ENCODE assay signal across 8 cellular contexts in the genomic region with DNA sequence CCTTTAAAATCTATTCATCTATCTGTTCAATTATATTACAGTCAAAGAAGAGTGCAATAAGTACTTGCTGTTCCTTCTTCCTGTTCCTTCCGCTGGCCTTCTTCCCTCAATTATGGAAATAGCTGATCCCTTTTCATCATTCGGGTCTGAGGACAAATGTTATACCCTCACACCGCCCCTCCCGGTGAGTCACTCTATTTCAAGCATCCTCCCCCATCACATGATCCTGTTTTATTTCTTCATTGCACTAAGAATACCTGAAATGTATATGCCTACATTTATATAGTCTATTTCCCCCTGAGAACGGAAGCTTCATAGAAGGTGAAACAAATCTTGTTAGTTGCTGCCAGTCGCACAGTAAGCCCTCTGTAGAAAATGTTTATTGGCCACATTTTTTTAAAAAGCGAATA. TPM values are rescaled to one million over a fixed set of nuclear protein-coding genes. Genes with fewer than 3 reads are reported as not detected.
DNase-seq lines count a peak whose midpoint lies in the region; ATAC-seq and TF ChIP-seq lines count a peak whose summit lies in the region.

No MANE protein-coding gene starts in this region.

- H3K27ac Mint-ChIP-seq in stimulated activated effector memory CD8-positive, alpha-beta T cell treated with anti-CD3 and anti-CD28 coated beads, Interleukin-12 subunit alpha, Interleukin-12 subunit beta, amount 100 ng/mL, for 72 hours = no peak overlapping the region

- H2BK120ac ChIP-seq in mesenchymal stem cell (ENCODE audit: low read depth, low read length) = no peak overlapping the region

- H3K4me1 Mint-ChIP-seq in stimulated activated effector memory CD8-positive, alpha-beta T cell treated with anti-CD3 and anti-CD28 coated beads, Interleukin-12 subunit alpha, Interleukin-12 subunit beta, amount 100 ng/mL, for 72 hours = peaks cover 7% of the 10 kb centered on the region

- H3K27me3 ChIP-seq in heart right ventricle (peaks cover 0 to 36% (median 6%) of the 10 kb centered on the region in 7 donors), brain microvascular endothelial cell (replicated peaks) (no peaks in the 10 kb centered on the region), mesenchymal stem cell (ENCODE audit: control insufficient read depth in 1 of 2, insufficient read depth in 1 of 2, low read length in 2 of 2) (peaks cover 0 to 41% of the 10 kb centered on the region in 2 experiments), vagina (peaks cover 5% of the 10 kb centered on the region)

- H3K36me3 ChIP-seq in heart right ventricle = no peaks in the 10 kb centered on the region
- no peaks in the 10 kb centered on the region for H3K36me3 ChIP-seq in brain microvascular endothelial cell (replicated peaks)
- H3K36me3 ChIP-seq in mesenchymal stem cell (ENCODE audit: control insufficient read depth in 1 of 2, insufficient read depth in 2 of 2, low read depth in 1 of 2, low read length in 2 of 2) = no peaks in the 10 kb centered on the region
- no peaks in the 10 kb centered on the region for H3K36me3 ChIP-seq in vagina

- H3K18ac ChIP-seq in mesenchymal stem cell (ENCODE audit: low read depth in 1 of 2, low read length in 2 of 2) = no peak overlapping the region

- no peak overlapping the region for H2BK5ac ChIP-seq in mesenchymal stem cell (ENCODE audit: low read depth, low read length, poor library complexity, severe bottlenecking)

- H2AFZ ChIP-seq in mesenchymal stem cell (ENCODE audit: low read depth, low read length) = no peak overlapping the region

- H4K8ac ChIP-seq in mesenchymal stem cell (ENCODE audit: low read length) = no peak overlapping the region

- H3K4me1 ChIP-seq in heart right ventricle (peaks cover 0 to 72% (median 31%) of the 10 kb centered on the region in 9 donors), mesenchymal stem cell (ENCODE audit: control insufficient read depth, insufficient read depth, low read depth, low read length) (peaks cover 7% of the 10 kb centered on the region), vagina (peaks cover 49% of the 10 kb centered on the region)

- H3K4me2 ChIP-seq in mesenchymal stem cell (ENCODE audit: low read length, poor library complexity, severe bottlenecking) = peak overlapping the region; percentile 92

- H2BK15ac ChIP-seq in mesenchymal stem cell (ENCODE audit: low read depth, poor library complexity, severe bottlenecking) = no peak overlapping the region

- H3K9me3 ChIP-seq in heart right ventricle (no peaks in the 10 kb centered on the region), mesenchymal stem cell (ENCODE audit: control insufficient read depth, low read length) (no peaks in the 10 kb centered on the region), vagina (no peaks in the 10 kb centered on the region)

- peak overlapping the region in 1 of 2 experiments; percentile 93 for H3K4ac ChIP-seq in mesenchymal stem cell (ENCODE audit: low read depth in 1 of 2, low read length in 2 of 2)

- ATAC-seq in heart right ventricle = no peak
- ATAC-seq in stimulated activated effector memory CD8-positive, alpha-beta T cell treated with anti-CD3 and anti-CD28 coated beads, Interleukin-12 subunit alpha, Interleukin-12 subunit beta, amount 100 ng/mL, for 72 hours = no peak
- no peak for ATAC-seq in HG02571 (IDR thresholded peaks at IDR 0.05; ENCODE audit: unreplicated experiment)

- 30 to 45% methylated on average over 7 of the region's 7 CpGs for WGBS in heart right ventricle, 2 donors
- 8% methylated on average over 7 of the region's 7 CpGs for WGBS in mesenchymal stem cell

- no peak overlapping the region for H2BK12ac ChIP-seq in mesenchymal stem cell (ENCODE audit: low read length in 2 of 2)

- peak overlapping the region; percentile 23 to 91 (median 81) for H3K27ac ChIP-seq in heart right ventricle
- peak overlapping the region; percentile 54 for H3K27ac ChIP-seq in brain microvascular endothelial cell
- peak overlapping the region; percentile 83 for H3K27ac ChIP-seq in mesenchymal stem cell (ENCODE audit: low read length, poor library complexity, severe bottlenecking)
- peak overlapping the region; percentile 91 for H3K27ac ChIP-seq in vagina

- H3K9me3 Mint-ChIP-seq in stimulated activated effector memory CD8-positive, alpha-beta T cell treated with anti-CD3 and anti-CD28 coated beads, Interleukin-12 subunit alpha, Interleukin-12 subunit beta, amount 100 ng/mL, for 72 hours = no peaks in the 10 kb centered on the region

- no peaks in the 10 kb centered on the region for H3K36me3 Mint-ChIP-seq in stimulated activated effector memory CD8-positive, alpha-beta T cell treated with anti-CD3 and anti-CD28 coated beads, Interleukin-12 subunit alpha, Interleukin-12 subunit beta, amount 100 ng/mL, for 72 hours

- intact Hi-C loops in heart right ventricle (cut with DNase I) = loop anchor here in 5 of 10 donors (5.0 to 10.0 kb wide), 6 partner anchors 52 to 142 kb away; no protein-coding TSS in a partner anchor
- intact Hi-C loops in cardiac septum (cut with DNase I) = loop anchor here (5.0 kb wide), 2 partner anchors 59 to 274 kb away; partner anchors contain the start of gene SCAF11
- intact Hi-C loops in vagina (cut with DNase I) = no loop called here

- no peak overlapping the region for H3K23ac ChIP-seq in mesenchymal stem cell (ENCODE audit: low read length in 2 of 2)

- peak overlapping the region; percentile 75 for H3K9ac ChIP-seq in mesenchymal stem cell (ENCODE audit: low read length)

- DNase-seq in heart right ventricle (no peak), cardiac septum (ENCODE audit: low spot score) (no peak), NCI-H82 treated with DMSO at 0.1 percent for 48 hours (lab: John Stamatoyannopoulos, UW; ENCODE audit: unreplicated experiment) (peak; percentile 42), brain microvascular endothelial cell (peak; percentile 31), mesenchymal stem cell (peak; percentile 61), vagina (ENCODE audit: extremely low spot score in 2 of 2) (no peak)
- DNase-seq in stimulated activated effector memory CD8-positive, alpha-beta T cell treated with anti-CD3 and anti-CD28 coated beads, Interleukin-12 subunit alpha, Interleukin-12 subunit beta, amount 100 ng/mL, for 72 hours (ENCODE audit: low spot score in 2 of 2) = no peak

- no peak overlapping the region for H3K4me3 Mint-ChIP-seq in stimulated activated effector memory CD8-positive, alpha-beta T cell treated with anti-CD3 and anti-CD28 coated beads, Interleukin-12 subunit alpha, Interleukin-12 subunit beta, amount 100 ng/mL, for 72 hours

- H2AK5ac ChIP-seq in mesenchymal stem cell (ENCODE audit: low read length, severe bottlenecking) = no peak overlapping the region

- no peak overlapping the region for H4K91ac ChIP-seq in mesenchymal stem cell (ENCODE audit: low read length)

- H3K4me3 ChIP-seq in heart right ventricle (peak overlapping the region in 9 of 10 donors; percentile 47 to 75 (median 64)), brain microvascular endothelial cell (ENCODE audit: low read depth, low read length) (peak overlapping the region; percentile 69), mesenchymal stem cell (ENCODE audit: insufficient read depth in 1 of 2, low read depth in 1 of 2, low read length in 2 of 2) (no peak overlapping the region), vagina (peak overlapping the region; percentile 67 to 82)

- peaks cover 4% of the 10 kb centered on the region for H3K79me1 ChIP-seq in mesenchymal stem cell (replicated peaks; ENCODE audit: low read length, poor library complexity, severe bottlenecking)

- in situ Hi-C loops in brain microvascular endothelial cell (cut with HindIII; ENCODE audit: low pct_ligation_motif_present, low sequenced_read_pairs) = no loop called here

- TF ChIP-seq CTCF in heart right ventricle (IDR thresholded peaks at IDR 0.05) (no peak), brain microvascular endothelial cell (IDR thresholded peaks at IDR 0.05; ENCODE audit: low read depth, low read length, missing control alignments) (no peak), vagina (IDR thresholded peaks at IDR 0.05) (no peak)

- TF ChIP-seq POLR2A in vagina (IDR thresholded peaks at IDR 0.05) = no peak

- H3K14ac ChIP-seq in mesenchymal stem cell (ENCODE audit: low read length in 2 of 2) = no peak overlapping the region

RNA-seq across cellular contexts. Expression of gene SLC38A1, which starts 2.5 kb away (rescaled TPM):
- total RNA-seq in heart right ventricle = 100 to 1,000 TPM; 120 to 221 (median 142) TPM
- polyA plus RNA-seq in heart right ventricle = 10 to 100 TPM; 32.0 to 71.5 TPM
- 64.4 TPM for total RNA-seq in cardiac septum
- polyA plus RNA-seq in mesenchymal stem cell (2013, experiment 1 of 2) = 56.2 TPM
- 58.3 TPM for polyA plus RNA-seq in mesenchymal stem cell (2013, experiment 2 of 2)
- total RNA-seq in vagina = 44.7 TPM

Comparison
In these comparisons a context has a peak if more than half of its experiments do, and no peak if none do; other contexts are left out.
1. DNase-seq: peak in NCI-H82 treated with DMSO at 0.1 percent for 48 hours (single experiment), brain microvascular endothelial cell (single experiment) and mesenchymal stem cell (single experiment); none in heart right ventricle (0 of 2), cardiac septum (single experiment), vagina (0 of 2) and stimulated activated effector memory CD8-positive, alpha-beta T cell treated with anti-CD3 and anti-CD28 coated beads, Interleukin-12 subunit alpha, Interleukin-12 subunit beta, amount 100 ng/mL, for 72 hours (0 of 2).
2. H3K4me3 ChIP-seq: peak in heart right ventricle (9 of 10), brain microvascular endothelial cell (single experiment) and vagina (2 of 2); none in mesenchymal stem cell (0 of 2).
3. Peak in every context shown above with its lines, with median percentiles within 50 percentile points of each other: H3K27ac ChIP-seq.